In the genomic region with DNA sequence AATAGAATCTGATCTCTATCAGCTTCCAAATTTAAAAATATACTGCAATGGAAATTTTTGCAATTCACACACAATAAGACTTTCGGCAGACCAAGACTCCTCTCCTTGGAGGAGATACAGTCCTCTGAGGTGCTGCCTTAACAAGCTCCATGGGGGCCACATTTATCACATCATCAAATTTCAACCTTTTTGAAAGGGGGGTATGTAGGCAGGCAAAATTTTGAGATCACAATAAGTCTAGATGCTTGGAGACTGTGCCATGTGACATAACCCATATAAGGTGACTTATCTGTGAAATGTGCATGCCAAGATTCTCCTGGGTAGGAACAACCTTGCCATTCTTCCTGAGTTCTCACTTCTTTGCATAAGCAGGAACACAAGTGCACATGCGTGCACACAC, we compare ENCODE assay signal across 29 cellular contexts.
"Had no signal": no experiment of that assay in that cellular context is flagged by ENCODE, and none has a peak within 500 bp of the region (broad histone marks: within the 10 kb centered on the region; RNA-seq: fewer than 3 reads in every experiment).

A gene with protein sequence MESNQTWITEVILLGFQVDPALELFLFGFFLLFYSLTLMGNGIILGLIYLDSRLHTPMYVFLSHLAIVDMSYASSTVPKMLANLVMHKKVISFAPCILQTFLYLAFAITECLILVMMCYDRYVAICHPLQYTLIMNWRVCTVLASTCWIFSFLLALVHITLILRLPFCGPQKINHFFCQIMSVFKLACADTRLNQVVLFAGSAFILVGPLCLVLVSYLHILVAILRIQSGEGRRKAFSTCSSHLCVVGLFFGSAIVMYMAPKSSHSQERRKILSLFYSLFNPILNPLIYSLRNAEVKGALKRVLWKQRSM (plus strand): TSS at position 301 of the 400 bp plus-strand sequence. CDS start 8,830 bp downstream, outside the sequence.

- H3K9ac ChIP-seq: neural progenitor cell, parathyroid adenoma had no signal

- H3K36me3 Mint-ChIP-seq: natural killer cell; neural progenitor cell; stimulated activated effector memory CD8-positive, alpha-beta T cell treated with anti-CD3 and anti-CD28 coated beads, Interleukin-12 subunit alpha, Interleukin-12 subunit beta, amount 100 ng/mL, for 72 hours; type B pancreatic cell had no signal

- H3K4me3 Mint-ChIP-seq: natural killer cell; nephron; neural progenitor cell; stimulated activated effector memory CD8-positive, alpha-beta T cell treated with anti-CD3 and anti-CD28 coated beads, Interleukin-12 subunit alpha, Interleukin-12 subunit beta, amount 100 ng/mL, for 72 hours; stimulated activated naive CD8-positive, alpha-beta T cell treated with anti-CD3 and anti-CD28 coated beads, Interleukin-15, amount 100 ng/mL, for 72 hours; type B pancreatic cell had no signal

- H3K27me3 Mint-ChIP-seq: progenitor cell of endocrine pancreas had no signal

- H3K9me3 Mint-ChIP-seq: nephron; neural progenitor cell; stimulated activated naive CD8-positive, alpha-beta T cell treated with anti-CD3 and anti-CD28 coated beads, Interleukin-15, amount 100 ng/mL, for 72 hours; type B pancreatic cell had no signal

- H3K4me2 ChIP-seq: neural progenitor cell had no signal

- H2AFZ ChIP-seq: neural progenitor cell, parathyroid adenoma had no signal

- H3K4me3 ChIP-seq: neural progenitor cell, ovary, psoas muscle, right lobe of liver, sigmoid colon, suprapubic skin, testis, tibial artery, transverse colon, upper lobe of right lung, uterus had no signal

- H3K4me1 Mint-ChIP-seq: natural killer cell; nephron; neural progenitor cell; stimulated activated effector memory CD8-positive, alpha-beta T cell treated with anti-CD3 and anti-CD28 coated beads, Interleukin-12 subunit alpha, Interleukin-12 subunit beta, amount 100 ng/mL, for 72 hours; stimulated activated naive CD8-positive, alpha-beta T cell treated with anti-CD3 and anti-CD28 coated beads, Interleukin-15, amount 100 ng/mL, for 72 hours had no signal

- H3K4me1 ChIP-seq: neural progenitor cell, parathyroid adenoma, psoas muscle, right lobe of liver, sigmoid colon, suprapubic skin, testis, tibial artery, transverse colon, upper lobe of right lung, uterus had no signal

- H3K27ac Mint-ChIP-seq: natural killer cell; nephron; neural progenitor cell; progenitor cell of endocrine pancreas; stimulated activated effector memory CD8-positive, alpha-beta T cell treated with anti-CD3 and anti-CD28 coated beads, Interleukin-12 subunit alpha, Interleukin-12 subunit beta, amount 100 ng/mL, for 72 hours; stimulated activated naive CD8-positive, alpha-beta T cell treated with anti-CD3 and anti-CD28 coated beads, Interleukin-15, amount 100 ng/mL, for 72 hours; type B pancreatic cell had no signal

- H3K27ac ChIP-seq: neural progenitor cell, ovary, parathyroid adenoma, psoas muscle, right lobe of liver, sigmoid colon, suprapubic skin, testis, tibial artery, transverse colon, upper lobe of right lung, uterus had no signal

- H3K27me3 ChIP-seq: neural progenitor cell, ovary, right lobe of liver, sigmoid colon, suprapubic skin, testis, tibial artery, transverse colon, upper lobe of right lung, uterus had no signal

- H3K9me3 ChIP-seq: ovary, right lobe of liver, sigmoid colon, suprapubic skin, testis, transverse colon, upper lobe of right lung, uterus had no signal

- ATAC-seq: psoas muscle; right cardiac atrium; right lobe of liver; stimulated activated effector memory CD8-positive, alpha-beta T cell treated with anti-CD3 and anti-CD28 coated beads, Interleukin-12 subunit alpha, Interleukin-12 subunit beta, amount 100 ng/mL, for 72 hours; stimulated activated naive CD8-positive, alpha-beta T cell treated with anti-CD3 and anti-CD28 coated beads, Interleukin-15, Interleukin-2, amounts not matched to agents 100 U/mL and 50 U/mL, for 24 hours; upper lobe of right lung had no signal

- DNase-seq: natural killer cell; occipital lobe; ovary; posterior cingulate gyrus; psoas muscle; right cardiac atrium; right lobe of liver; sigmoid colon; small intestine; stimulated activated CD4-positive, alpha-beta T cell treated with anti-CD3 and anti-CD28 coated beads, Interleukin-15, amount 100 ng/mL, for 24 hours; stimulated activated CD4-positive, alpha-beta T cell treated with anti-CD3 and anti-CD28 coated beads, Interleukin-2, amount 100 ng/mL, for 24 hours; stimulated activated CD4-positive, alpha-beta T cell treated with anti-CD3 and anti-CD28 coated beads, Interleukin-2, amount 100 ng/mL, for 48 hours; stimulated activated CD4-positive, alpha-beta T cell treated with anti-CD3 and anti-CD28 coated beads, Interleukin-4, amount 100 ng/mL, for 24 hours; stimulated activated naive CD4-positive, alpha-beta T cell; stimulated activated naive CD8-positive, alpha-beta T cell treated with anti-CD3 and anti-CD28 coated beads, Interleukin-15, amount 100 ng/mL, for 72 hours; stimulated activated naive CD8-positive, alpha-beta T cell treated with anti-CD3 and anti-CD28 coated beads, Interleukin-15, Interleukin-2, amounts not matched to agents 100 U/mL and 50 U/mL, for 24 hours; substantia nigra; testis; tibial artery; transverse colon; upper lobe of right lung; uterus had no signal

- H3K36me3 ChIP-seq: neural progenitor cell, ovary, right lobe of liver, sigmoid colon, suprapubic skin, tibial artery, transverse colon, upper lobe of right lung had no signal

- H3K79me2 ChIP-seq: parathyroid adenoma had no signal
